In genomic region chr22:46673205-46673604, GRCh38 we compare ENCODE assay signal across 14 cellular contexts. TPM values are rescaled to one million over a fixed set of nuclear protein-coding genes. Genes with fewer than 3 reads are reported as not detected.
DNase-seq lines count a peak whose midpoint lies in the region; ATAC-seq lines count a peak whose summit lies in the region.
"Had no signal": no experiment of that assay in that cellular context is flagged by ENCODE, and none has a peak within 500 bp of the region (broad histone marks: within the 10 kb centered on the region; RNA-seq: fewer than 3 reads in every experiment).

No MANE protein-coding gene starts in this region.

- intact Hi-C loops in activated T-helper 2 cell treated with anti-CD3 and anti-CD28 coated beads, Interferon-gamma antibody, Interleukin-2, Interleukin-4, amounts not matched to agents 10 μg/mL and 5 μg/mL and 100 μg/mL, durations not matched to agents 14 hours and 24 hours and 36 hours (cut with micrococcal nuclease), result loop anchor here (5.0 kb wide), 2 partner anchors 96 to 111 kb away; no protein-coding TSS in a partner anchor

- peak overlapping the region; percentile 95 for H3K27ac Mint-ChIP-seq in activated T-helper 2 cell treated with anti-CD3 and anti-CD28 coated beads, Interferon-gamma antibody, Interleukin-2, Interleukin-4, amounts not matched to agents 10 μg/mL and 5 μg/mL and 100 μg/mL, durations not matched to agents 14 hours and 24 hours and 36 hours
- peak overlapping the region; percentile 91 for H3K27ac Mint-ChIP-seq in stimulated activated naive B cell treated with anti-CD40 and anti-IgM and Interleukin-4, amounts not matched to agents 10 μg/mL and 1 μg/mL and 100 μg/mL, for 72 hours
- H3K27ac Mint-ChIP-seq: nephron had no signal

- H3K4me3 Mint-ChIP-seq in activated T-cell treated with anti-CD3 and anti-CD28 coated beads, Interleukin-2, amount 50 U/mL, for 4 hours, result peak overlapping the region; percentile 83
- peak overlapping the region; percentile 77 for H3K4me3 Mint-ChIP-seq in activated T-helper 2 cell treated with anti-CD3 and anti-CD28 coated beads, Interferon-gamma antibody, Interleukin-2, Interleukin-4, amounts not matched to agents 10 μg/mL and 5 μg/mL and 100 μg/mL, durations not matched to agents 14 hours and 24 hours and 36 hours (ENCODE audit: low read depth)
- H3K4me3 Mint-ChIP-seq in stimulated activated naive B cell treated with anti-CD40 and anti-IgM and Interleukin-4, amounts not matched to agents 10 μg/mL and 1 μg/mL and 100 μg/mL, for 72 hours, result peak overlapping the region; percentile 81 to 92
- H3K4me3 Mint-ChIP-seq: nephron had no signal

- H3K27me3 Mint-ChIP-seq in activated T-cell treated with anti-CD3 and anti-CD28 coated beads, Interleukin-2, amount 50 U/mL, for 4 hours (ENCODE audit: low read depth), result no peaks in the 10 kb centered on the region
- no peaks in the 10 kb centered on the region for H3K27me3 Mint-ChIP-seq in activated T-helper 2 cell treated with anti-CD3 and anti-CD28 coated beads, Interferon-gamma antibody, Interleukin-2, Interleukin-4, amounts not matched to agents 10 μg/mL and 5 μg/mL and 100 μg/mL, durations not matched to agents 14 hours and 24 hours and 36 hours (ENCODE audit: low read depth)
- H3K27me3 Mint-ChIP-seq in stimulated activated naive B cell treated with anti-CD40 and anti-IgM and Interleukin-4, amounts not matched to agents 10 μg/mL and 1 μg/mL and 100 μg/mL, for 72 hours, result no peaks in the 10 kb centered on the region

- H3K36me3 Mint-ChIP-seq in activated T-cell treated with anti-CD3 and anti-CD28 coated beads, Interleukin-2, amount 50 U/mL, for 4 hours (ENCODE audit: insufficient read depth), result peaks cover 6% of the 10 kb centered on the region
- H3K36me3 Mint-ChIP-seq in activated T-helper 2 cell treated with anti-CD3 and anti-CD28 coated beads, Interferon-gamma antibody, Interleukin-2, Interleukin-4, amounts not matched to agents 10 μg/mL and 5 μg/mL and 100 μg/mL, durations not matched to agents 14 hours and 24 hours and 36 hours (ENCODE audit: low read depth), result peaks cover 32% of the 10 kb centered on the region
- peaks cover 50 to 77% of the 10 kb centered on the region in 2 donors for H3K36me3 Mint-ChIP-seq in stimulated activated naive B cell treated with anti-CD40 and anti-IgM and Interleukin-4, amounts not matched to agents 10 μg/mL and 1 μg/mL and 100 μg/mL, for 72 hours

- peaks cover 38% of the 10 kb centered on the region for H3K4me1 Mint-ChIP-seq in activated T-cell treated with anti-CD3 and anti-CD28 coated beads, Interleukin-2, amount 50 U/mL, for 4 hours (ENCODE audit: low read depth)
- H3K4me1 Mint-ChIP-seq in activated T-helper 2 cell treated with anti-CD3 and anti-CD28 coated beads, Interferon-gamma antibody, Interleukin-2, Interleukin-4, amounts not matched to agents 10 μg/mL and 5 μg/mL and 100 μg/mL, durations not matched to agents 14 hours and 24 hours and 36 hours (ENCODE audit: low read depth), result peaks cover 16% of the 10 kb centered on the region
- peaks cover 38 to 59% of the 10 kb centered on the region in 2 donors for H3K4me1 Mint-ChIP-seq in stimulated activated naive B cell treated with anti-CD40 and anti-IgM and Interleukin-4, amounts not matched to agents 10 μg/mL and 1 μg/mL and 100 μg/mL, for 72 hours
- H3K4me1 Mint-ChIP-seq: nephron had no signal

- ATAC-seq in activated T-cell treated with anti-CD3 and anti-CD28 coated beads, Interleukin-2, amount 50 U/mL, for 4 hours, result no peak
- ATAC-seq in stimulated activated naive B cell treated with anti-CD40 and anti-IgM and Interleukin-4, amounts not matched to agents 10 μg/mL and 1 μg/mL and 100 μg/mL, for 72 hours (replicated peaks), result no peak
- no peak for ATAC-seq in GM18498 (IDR thresholded peaks at IDR 0.05; ENCODE audit: unreplicated experiment)
- no peak for ATAC-seq in GM21717 (IDR thresholded peaks at IDR 0.05; ENCODE audit: unreplicated experiment)

- DNase-seq in activated T-cell treated with anti-CD3 and anti-CD28 coated beads, Interleukin-2, amount 50 U/mL, for 4 hours, result no peak
- no peak for DNase-seq in activated T-cell treated with anti-CD3 and anti-CD28 coated beads for 4 hours
- peak; percentile 7 for DNase-seq in ELR (ENCODE audit: low read depth)
- DNase-seq in activated T-helper 2 cell treated with anti-CD3 and anti-CD28 coated beads, Interferon-gamma antibody, Interleukin-2, Interleukin-4, amounts not matched to agents 10 μg/mL and 5 μg/mL and 100 μg/mL, durations not matched to agents 14 hours and 24 hours and 36 hours (ENCODE audit: low spot score), result no peak
- DNase-seq in stimulated activated naive B cell treated with anti-CD40 and anti-IgM and Interleukin-4, amounts not matched to agents 10 μg/mL and 1 μg/mL and 100 μg/mL, for 72 hours, result no peak
- no peak for DNase-seq in NCI-H748 treated with DMSO at 0.1 percent for 48 hours (lab: John Stamatoyannopoulos, UW)
- DNase-seq: MG63, NCI-H2029 treated with DMSO at 0.1 percent for 48 hours, NCI-H526, RPMI8226, thyroid gland had no signal

- no peaks in the 10 kb centered on the region for H3K9me3 Mint-ChIP-seq in activated T-cell treated with anti-CD3 and anti-CD28 coated beads, Interleukin-2, amount 50 U/mL, for 4 hours
- H3K9me3 Mint-ChIP-seq in activated T-helper 2 cell treated with anti-CD3 and anti-CD28 coated beads, Interferon-gamma antibody, Interleukin-2, Interleukin-4, amounts not matched to agents 10 μg/mL and 5 μg/mL and 100 μg/mL, durations not matched to agents 14 hours and 24 hours and 36 hours, result no peaks in the 10 kb centered on the region
- no peaks in the 10 kb centered on the region for H3K9me3 Mint-ChIP-seq in stimulated activated naive B cell treated with anti-CD40 and anti-IgM and Interleukin-4, amounts not matched to agents 10 μg/mL and 1 μg/mL and 100 μg/mL, for 72 hours
- H3K9me3 Mint-ChIP-seq: nephron had no signal

RNA-seq across cellular contexts. Expression of gene GRAMD4, which starts 53.0 kb away (rescaled TPM):
- total RNA-seq in activated T-cell treated with anti-CD3 and anti-CD28 coated beads, Interleukin-2, amount 50 U/mL, for 4 hours, result 10 to 100 TPM; 30.9 to 35.4 (median 33.0) TPM
- total RNA-seq in activated T-helper 2 cell treated with anti-CD3 and anti-CD28 coated beads, Interferon-gamma antibody, Interleukin-2, Interleukin-4, amounts not matched to agents 10 μg/mL and 5 μg/mL and 100 μg/mL, durations not matched to agents 14 hours and 24 hours and 36 hours, result 90.8 and 91.6 TPM in 2 replicates
